ENCODE assay signal across 26 cellular contexts in genomic region chr18:44911260-44911659, GRCh38.
"Had no signal": no experiment of that assay in that cellular context is flagged by ENCODE, and none has a peak within 500 bp of the region (broad histone marks: within the 10 kb centered on the region; RNA-seq: fewer than 3 reads in every experiment).

No MANE protein-coding gene starts in this region.

- H3K36me3 Mint-ChIP-seq: activated naive CD8-positive, alpha-beta T cell treated with anti-CD3 and anti-CD28 coated beads, Interleukin-2, amount 10 ng/mL, durations not matched to agents 7 days and 5 days had no signal

- H3K9ac ChIP-seq: SK-N-SH had no signal

- H3K36me3 ChIP-seq: adrenal gland had no signal

- H3K9me3 ChIP-seq: adrenal gland, SK-N-SH had no signal

- H3K4me1 ChIP-seq: adrenal gland had no signal

- ATAC-seq: activated CD4-positive, alpha-beta T cell treated with anti-CD3 and anti-CD28 coated beads for 36 hours; activated T-cell treated with anti-CD3 and anti-CD28 coated beads, Interleukin-2, amount 50 U/mL, for 72 hours; Panc1; Right ventricle myocardium inferior had no signal

- DNase-seq: activated CD4-positive, alpha-beta memory T cell treated with anti-CD3 and anti-CD28 coated beads, Interleukin-2, amount 10 ng/mL, durations not matched to agents 7 days and 5 days; activated CD4-positive, alpha-beta T cell treated with anti-CD3 and anti-CD28 coated beads for 36 hours; activated CD4-positive, alpha-beta T cell treated with anti-CD3 and anti-CD28 coated beads, Interleukin-2, amount 50 U/mL, for 1 hour; activated CD8-positive, alpha-beta memory T cell treated with anti-CD3 and anti-CD28 coated beads, Interleukin-2, amount 50 U/mL, for 4 hours; activated naive CD4-positive, alpha-beta T cell treated with anti-CD3 and anti-CD28 coated beads, Interleukin-2, amount 50 U/mL, for 16 hours; activated naive CD8-positive, alpha-beta T cell treated with anti-CD3 and anti-CD28 coated beads, Interleukin-2, amount 10 ng/mL, durations not matched to agents 7 days and 5 days; activated T-cell treated with anti-CD3 and anti-CD28 coated beads, Interleukin-2, amount 50 U/mL, for 72 hours; adrenal gland; anterior cingulate cortex; cerebellar nuclear complex; Kasumi-1; NCI-H1048; NCI-H1417; NCI-H1694; NCI-H2107; NCI-H2171 treated with DMSO at 0.1 percent for 48 hours; NCI-H226; NCI-H526; NCI-H774; OCI-M1; RPMI8226; SK-N-SH; T-helper 1 cell had no signal

- H3K27me3 ChIP-seq: adrenal gland had no signal

- H3K4me2 ChIP-seq: SK-N-SH had no signal

- H3K27ac Mint-ChIP-seq: activated CD4-positive, alpha-beta memory T cell treated with anti-CD3 and anti-CD28 coated beads, Interleukin-2, amount 10 ng/mL, durations not matched to agents 7 days and 5 days; activated CD4-positive, alpha-beta T cell treated with anti-CD3 and anti-CD28 coated beads for 36 hours; activated naive CD8-positive, alpha-beta T cell treated with anti-CD3 and anti-CD28 coated beads, Interleukin-2, amount 10 ng/mL, durations not matched to agents 7 days and 5 days; activated T-cell treated with anti-CD3 and anti-CD28 coated beads, Interleukin-2, amount 50 U/mL, for 72 hours had no signal

- H3K4me3 Mint-ChIP-seq: activated CD4-positive, alpha-beta memory T cell treated with anti-CD3 and anti-CD28 coated beads, Interleukin-2, amount 10 ng/mL, durations not matched to agents 7 days and 5 days; activated CD4-positive, alpha-beta T cell treated with anti-CD3 and anti-CD28 coated beads for 36 hours; activated naive CD8-positive, alpha-beta T cell treated with anti-CD3 and anti-CD28 coated beads, Interleukin-2, amount 10 ng/mL, durations not matched to agents 7 days and 5 days; activated T-cell treated with anti-CD3 and anti-CD28 coated beads, Interleukin-2, amount 50 U/mL, for 72 hours had no signal

- H3K9me3 Mint-ChIP-seq: activated CD4-positive, alpha-beta memory T cell treated with anti-CD3 and anti-CD28 coated beads, Interleukin-2, amount 10 ng/mL, durations not matched to agents 7 days and 5 days; activated naive CD8-positive, alpha-beta T cell treated with anti-CD3 and anti-CD28 coated beads, Interleukin-2, amount 10 ng/mL, durations not matched to agents 7 days and 5 days had no signal

- H3K27ac ChIP-seq: adrenal gland, VCaP had no signal

- H3K4me3 ChIP-seq: adrenal gland had no signal
